27 cellular contexts compared by ENCODE assay signal in genomic region chr5:93591323-93591945, GRCh38. TPM values are rescaled to one million over a fixed set of nuclear protein-coding genes. Genes with fewer than 3 reads are reported as not detected.
DNase-seq lines count a peak whose midpoint lies in the region; TF ChIP-seq lines count a peak whose summit lies in the region.
"Had no signal": no experiment of that assay in that cellular context is flagged by ENCODE, and none has a peak within 500 bp of the region (broad histone marks: within the 10 kb centered on the region; RNA-seq: fewer than 3 reads in every experiment).

No MANE protein-coding gene starts in this region.

- H3K36me3 ChIP-seq in breast epithelium (no peaks in the 10 kb centered on the region), vagina (no peaks in the 10 kb centered on the region), hepatocyte (replicated peaks; ENCODE audit: insufficient read depth, low read depth) (no peaks in the 10 kb centered on the region), colonic mucosa (no peaks in the 10 kb centered on the region)

- H3K27ac Mint-ChIP-seq in MCF 10A (ENCODE audit: low read depth, unreplicated experiment) = no peak overlapping the region
- H3K27ac Mint-ChIP-seq in nephron progenitor cell = no peak overlapping the region
- no peak overlapping the region for H3K27ac Mint-ChIP-seq in activated T-cell treated with anti-CD3 and anti-CD28 coated beads, Interleukin-2, amount 50 U/mL, for 24 hours
- H3K27ac Mint-ChIP-seq: activated B cell treated with CpG ODN at 0.5 μM for 24 hours; activated naive CD4-positive, alpha-beta T cell treated with anti-CD3 and anti-CD28 coated beads, Interleukin-2, amount 50 U/mL, for 72 hours; activated T-helper 17 cell treated with anti-CD3 and anti-CD28 coated beads, Interleukin-2, amount 50 U/mL, for 72 hours; CD4-positive, alpha-beta memory T cell; memory B cell had no signal

- H3K27ac ChIP-seq in breast epithelium (peak overlapping the region in 1 of 2 donors; percentile 32), dorsolateral prefrontal cortex (peak overlapping the region in 53 of 59 donors; percentile 13 to 95 (median 73)), vagina (peak overlapping the region; percentile 90), hepatocyte (no peak overlapping the region), colonic mucosa (no peak overlapping the region)
- H3K27ac ChIP-seq: coronary artery, testis had no signal

- H4K20me1 ChIP-seq in hepatocyte (ENCODE audit: insufficient read depth, poor library complexity, severe bottlenecking) = peaks cover 7% of the 10 kb centered on the region

- H3K9me3 ChIP-seq in breast epithelium (no peaks in the 10 kb centered on the region), vagina (no peaks in the 10 kb centered on the region), hepatocyte (ENCODE audit: low read depth) (no peaks in the 10 kb centered on the region), colonic mucosa (no peaks in the 10 kb centered on the region)
- H3K9me3 ChIP-seq: testis had no signal

- H3K27me3 ChIP-seq in breast epithelium (peaks cover 0 to 44% of the 10 kb centered on the region in 2 donors), dorsolateral prefrontal cortex (peaks cover 0 to 8% (median 0%) of the 10 kb centered on the region in 45 donors), vagina (no peaks in the 10 kb centered on the region), hepatocyte (peaks cover 96% of the 10 kb centered on the region), colonic mucosa (peaks cover 63% of the 10 kb centered on the region)
- H3K27me3 ChIP-seq: testis had no signal

- BruUV-seq in MCF 10A (replicated peaks; lab: Mats Ljungman, UMichigan) = no TSS peak

- DNase-seq in breast epithelium (ENCODE audit: low spot score in 2 of 2) = no peak
- no peak for DNase-seq in MCF 10A (ENCODE audit: unreplicated experiment)
- DNase-seq in dorsolateral prefrontal cortex = no peak
- no peak for DNase-seq in nephron progenitor cell
- peak in 1 of 2 donors; percentile 79 for DNase-seq in vagina (ENCODE audit: extremely low spot score in 2 of 2)
- DNase-seq in hepatocyte (ENCODE audit: low spot score) = no peak
- DNase-seq in colonic mucosa = no peak
- DNase-seq in activated T-cell treated with anti-CD3 and anti-CD28 coated beads, Interleukin-2, amount 50 U/mL, for 24 hours = no peak
- DNase-seq: 8988T; activated B cell treated with CpG ODN at 0.5 μM for 24 hours; AML-193; aorta; CD4-positive, alpha-beta memory T cell; DMS 273 treated with DMSO at 0.1 percent for 48 hours; kidney glomerular epithelial cell; MM.1S; NCI-H1436; NCI-H446 treated with DMSO at 0.1 percent for 48 hours; OCI-M1; stimulated activated CD4-positive, alpha-beta T cell treated with anti-CD3 and anti-CD28 coated beads, Interleukin-4, amount 100 ng/mL, for 4 hours; stimulated activated naive CD4-positive, alpha-beta T cell; testis had no signal

- no peak overlapping the region for H3K9ac ChIP-seq in colonic mucosa (ENCODE audit: low read depth in 2 of 2, low read length in 2 of 2)

- H3K79me2 ChIP-seq in hepatocyte = peaks cover 2% of the 10 kb centered on the region

- POLR2A ChIA-PET in MCF 10A (lab: Yijun Ruan, JAX) = interaction anchor here (0.7 kb wide), 1 partner anchor 230 kb away, joined by 3 read pairs; no protein-coding TSS in a partner anchor

- no peaks in the 10 kb centered on the region for H3K4me1 ChIP-seq in breast epithelium
- peaks cover 27% of the 10 kb centered on the region for H3K4me1 ChIP-seq in vagina
- no peaks in the 10 kb centered on the region for H3K4me1 ChIP-seq in hepatocyte (ENCODE audit: insufficient read depth)
- H3K4me1 ChIP-seq in colonic mucosa = no peaks in the 10 kb centered on the region
- H3K4me1 ChIP-seq: testis had no signal

- H3K4me1 Mint-ChIP-seq in MCF 10A (ENCODE audit: insufficient read depth, unreplicated experiment) (no peaks in the 10 kb centered on the region), nephron progenitor cell (peaks cover 95% of the 10 kb centered on the region)
- peaks cover 31% of the 10 kb centered on the region for H3K4me1 Mint-ChIP-seq in activated T-cell treated with anti-CD3 and anti-CD28 coated beads, Interleukin-2, amount 50 U/mL, for 24 hours (ENCODE audit: low read depth)
- H3K4me1 Mint-ChIP-seq: activated T-helper 17 cell treated with anti-CD3 and anti-CD28 coated beads, Interleukin-2, amount 50 U/mL, for 72 hours had no signal

- intact Hi-C loops in breast epithelium (cut with DNase I; ENCODE audit: low total_unique reads) (no loop called here), MCF 10A (cut with micrococcal nuclease) (no loop called here), dorsolateral prefrontal cortex (cut with DNase I) (loop anchor here in 1 of 2 donors (10.0 kb wide), 1 partner anchor 1103 kb away; no protein-coding TSS in a partner anchor), vagina (cut with DNase I) (no loop called here), colonic mucosa (cut with DNase I) (no loop called here)

- H3K27me3 Mint-ChIP-seq in MCF 10A (ENCODE audit: insufficient read depth, unreplicated experiment) (no peaks in the 10 kb centered on the region), nephron progenitor cell (ENCODE audit: low read depth, poor library complexity) (peaks cover 34% of the 10 kb centered on the region)
- H3K27me3 Mint-ChIP-seq in activated T-cell treated with anti-CD3 and anti-CD28 coated beads, Interleukin-2, amount 50 U/mL, for 24 hours = peaks cover 55% of the 10 kb centered on the region

- no peaks in the 10 kb centered on the region for H3K36me3 Mint-ChIP-seq in MCF 10A (ENCODE audit: insufficient read depth, unreplicated experiment)
- peaks cover 89% of the 10 kb centered on the region for H3K36me3 Mint-ChIP-seq in nephron progenitor cell (ENCODE audit: low read depth)
- peaks cover 3% of the 10 kb centered on the region for H3K36me3 Mint-ChIP-seq in activated T-cell treated with anti-CD3 and anti-CD28 coated beads, Interleukin-2, amount 50 U/mL, for 24 hours (ENCODE audit: low read depth)

- H3K4me3 Mint-ChIP-seq in MCF 10A (ENCODE audit: unreplicated experiment) (no peak overlapping the region), nephron progenitor cell (peak overlapping the region; percentile 98)
- no peak overlapping the region for H3K4me3 Mint-ChIP-seq in activated T-cell treated with anti-CD3 and anti-CD28 coated beads, Interleukin-2, amount 50 U/mL, for 24 hours
- H3K4me3 Mint-ChIP-seq: activated B cell treated with CpG ODN at 0.5 μM for 24 hours; activated T-helper 17 cell treated with anti-CD3 and anti-CD28 coated beads, Interleukin-2, amount 50 U/mL, for 72 hours; CD4-positive, alpha-beta memory T cell; memory B cell had no signal

- H3K9me2 ChIP-seq in hepatocyte (replicated peaks; ENCODE audit: insufficient read depth) = no peaks in the 10 kb centered on the region

- CTCF ChIA-PET in MCF 10A (lab: Yijun Ruan, JAX) = interaction anchor here (0.6 to 1.6 kb wide), 6 partner anchors 12 to 572 kb away, joined by 3 to 6 read pairs (median 3); no protein-coding TSS in a partner anchor

- WGBS in hepatocyte (ENCODE audit: low lambda C conversion rate, missing lambda C conversion rate) = 80% methylated on average over 4 of the region's 4 CpGs

- H3K4me3 ChIP-seq in breast epithelium (peak overlapping the region in 2 of 3 donors; percentile 63 to 75), dorsolateral prefrontal cortex (peak overlapping the region in 51 of 59 donors; percentile 1 to 86 (median 55)), vagina (peak overlapping the region; percentile 5 to 16), hepatocyte (no peak overlapping the region), colonic mucosa (no peak overlapping the region)
- H3K4me3 ChIP-seq: coronary artery, K562, testis had no signal

- TF ChIP-seq CTCF in breast epithelium (IDR thresholded peaks at IDR 0.05) (no peak), MCF 10A (IDR thresholded peaks at IDR 0.05; ENCODE audit: unreplicated experiment) (no peak), dorsolateral prefrontal cortex (IDR thresholded peaks at IDR 0.05 in 54 of 56, conservative IDR thresholded peaks at IDR 0.05 in 2 of 56; ENCODE audit: low read depth in 1 of 56, partially characterized antibody in 56 of 56) (no peak), nephron progenitor cell (IDR thresholded peaks at IDR 0.05) (no peak), vagina (IDR thresholded peaks at IDR 0.05) (no peak), hepatocyte (IDR thresholded peaks at IDR 0.05; ENCODE audit: poor library complexity) (no peak), colonic mucosa (IDR thresholded peaks at IDR 0.05) (no peak)

- TF ChIP-seq POLR2A in breast epithelium (IDR thresholded peaks at IDR 0.05) (no peak), vagina (IDR thresholded peaks at IDR 0.05) (no peak)

- no peak overlapping the region for H2AFZ ChIP-seq in hepatocyte

- H3K9me3 Mint-ChIP-seq in MCF 10A (ENCODE audit: unreplicated experiment) = no peaks in the 10 kb centered on the region
- H3K9me3 Mint-ChIP-seq in nephron progenitor cell = peaks cover 9% of the 10 kb centered on the region
- H3K9me3 Mint-ChIP-seq in activated T-cell treated with anti-CD3 and anti-CD28 coated beads, Interleukin-2, amount 50 U/mL, for 24 hours = peaks cover 10% of the 10 kb centered on the region
- H3K9me3 Mint-ChIP-seq: activated B cell treated with CpG ODN at 0.5 μM for 24 hours; activated T-helper 17 cell treated with anti-CD3 and anti-CD28 coated beads, Interleukin-2, amount 50 U/mL, for 72 hours had no signal

- no peak overlapping the region for H3K4me2 ChIP-seq in hepatocyte

RNA-seq across cellular contexts. Expression of gene NR2F1, which starts 8.4 kb away (rescaled TPM):
- total RNA-seq in breast epithelium (10 to 100 TPM in 2 of 3 donors, 1 to 10 TPM in 1; 4.6 to 63.6 (median 59.1) TPM), MCF 10A (2022) (1.4 and 1.7 TPM in 2 replicates), dorsolateral prefrontal cortex (100 to 1,000 TPM in 56 of 120 experiments, 10 to 100 TPM in 64; 46.1 to 145 (median 98.5) TPM), vagina (97.2 TPM), hepatocyte (15.9 and 19.9 TPM in 2 replicates), colonic mucosa (1 to 10 TPM; 2.7 to 2.9 TPM)
- polyA plus RNA-seq in hepatocyte = 7.3 and 8.9 TPM in 2 replicates
- total RNA-seq: activated B cell treated with CpG ODN at 0.5 μM for 24 hours; activated naive CD4-positive, alpha-beta T cell treated with anti-CD3 and anti-CD28 coated beads, Interleukin-2, amount 50 U/mL, for 72 hours; activated T-helper 17 cell treated with anti-CD3 and anti-CD28 coated beads, Interleukin-2, amount 50 U/mL, for 72 hours; CD4-positive, alpha-beta memory T cell had no signal
- polyA plus RNA-seq: CD4-positive, alpha-beta memory T cell; K562 had no signal

RNA-seq across cellular contexts. Expression of gene NR2F1-AS1, which starts 10.4 kb away (rescaled TPM):
- total RNA-seq in breast epithelium (10 to 100 TPM in 2 of 3 donors, 1 to 10 TPM in 1; 7.0 to 17.4 (median 15.2) TPM), MCF 10A (2022) (3.2 and 4.6 TPM in 2 replicates), dorsolateral prefrontal cortex (100 to 1,000 TPM in 43 of 120 experiments, 10 to 100 TPM in 77; 42.2 to 125 (median 96.4) TPM), vagina (22.3 TPM), hepatocyte (8.2 and 8.4 TPM in 2 replicates), colonic mucosa (1 to 10 TPM in 1 of 2 donors, under 1 TPM in 1; 0.69 to 2.4 TPM)
- polyA plus RNA-seq in hepatocyte = 8.6 and 9.3 TPM in 2 replicates
- total RNA-seq: activated B cell treated with CpG ODN at 0.5 μM for 24 hours; activated naive CD4-positive, alpha-beta T cell treated with anti-CD3 and anti-CD28 coated beads, Interleukin-2, amount 50 U/mL, for 72 hours; activated T-helper 17 cell treated with anti-CD3 and anti-CD28 coated beads, Interleukin-2, amount 50 U/mL, for 72 hours; CD4-positive, alpha-beta memory T cell; K562 had no signal
- polyA plus RNA-seq: CD4-positive, alpha-beta memory T cell; K562 had no signal

Comparison
In these comparisons a context has a peak if more than half of its experiments do, and no peak if none do; other contexts are left out.
1. H3K27ac ChIP-seq: peak in dorsolateral prefrontal cortex (53 of 59) and vagina (single experiment); none in hepatocyte (single experiment) and colonic mucosa (single experiment).
2. H3K4me3 ChIP-seq: peak in breast epithelium (2 of 3), dorsolateral prefrontal cortex (51 of 59) and vagina (2 of 2); none in hepatocyte (single experiment) and colonic mucosa (single experiment).